Comparison of ENCODE assay signal across 13 cellular contexts in genomic region chr3:45644063-45644462, GRCh38. TPM values are rescaled to one million over a fixed set of nuclear protein-coding genes. Genes with fewer than 3 reads are reported as not detected.
DNase-seq lines count a peak whose midpoint lies in the region; ATAC-seq lines count a peak whose summit lies in the region.
"Had no signal": no experiment of that assay in that cellular context is flagged by ENCODE, and none has a peak within 500 bp of the region (broad histone marks: within the 10 kb centered on the region; RNA-seq: fewer than 3 reads in every experiment).

No MANE protein-coding gene starts in this region.

- no peaks in the 10 kb centered on the region for H3K9me3 ChIP-seq in MG63

- H3K4me3 ChIP-seq in MG63, result no peak overlapping the region
- H3K4me3 ChIP-seq: heart left ventricle had no signal

- peak; percentile 57 for DNase-seq in AG08396 (ENCODE audit: low spot score)
- DNase-seq in MG63, result peak; percentile 32
- DNase-seq in dedifferentiated amniotic fluid mesenchymal stem cell (ENCODE audit: extremely low spot score), result peak; percentile 72
- peak; percentile 47 for DNase-seq in myocyte (ENCODE audit: low read depth)
- DNase-seq in NOMO-1 treated with dmso at 0.1 percent for 144 hours (lab: John Stamatoyannopoulos, UW; ENCODE audit: unreplicated experiment), result no peak
- no peak for DNase-seq in NCI-H748 (lab: John Stamatoyannopoulos, UW; ENCODE audit: unreplicated experiment)
- no peak for DNase-seq in NK-92 treated with Interleukin-12 subunit alpha and Interleukin-12 subunit beta, amount 100 ng/mL, for 24 hours (lab: John Stamatoyannopoulos, UW)
- DNase-seq: activated CD4-positive, CD25-positive, alpha-beta regulatory T cell treated with anti-CD3 and anti-CD28 coated beads, Interleukin-2, amount 50 U/mL, for 72 hours; CD4-positive, CD25-positive, alpha-beta regulatory T cell; heart left ventricle; naive B cell; NCI-H1092 had no signal

- no peaks in the 10 kb centered on the region for H3K27me3 ChIP-seq in MG63
- H3K27me3 ChIP-seq: heart left ventricle had no signal

- ATAC-seq in HG02610 (IDR thresholded peaks at IDR 0.05; ENCODE audit: unreplicated experiment), result no peak
- ATAC-seq: heart left ventricle had no signal

- no peaks in the 10 kb centered on the region; the same call in none of the 2 replicates for H3K36me3 ChIP-seq in MG63

RNA-seq across cellular contexts. Expression of gene SACM1L, which starts 45.1 kb away (rescaled TPM):
- total RNA-seq in MG63 (2014; rRNA removed; shearing (Covaris generic); ENCODE audit: low replicate concordance), result 7.7 and 50.2 TPM in 2 replicates
- total RNA-seq in myocyte, result 18.0 and 30.3 TPM in 2 replicates
- 16.4 TPM for polyA plus RNA-seq in myocyte (2012)

RNA-seq across cellular contexts. Expression of gene LIMD1, which starts 49.5 kb away (rescaled TPM):
- total RNA-seq in MG63 (2014; rRNA removed; shearing (Covaris generic); ENCODE audit: low replicate concordance), result 6.5 and 9.3 TPM in 2 replicates
- 29.2 and 35.9 TPM in 2 replicates for total RNA-seq in myocyte
- 12.4 TPM for polyA plus RNA-seq in myocyte (2012)

Comparison
In these comparisons a context has a peak if more than half of its experiments do, and no peak if none do; other contexts are left out.
1. DNase-seq: peak in AG08396 (single experiment), MG63 (single experiment), dedifferentiated amniotic fluid mesenchymal stem cell (single experiment) and myocyte (single experiment); none in NOMO-1 treated with dmso at 0.1 percent for 144 hours (single experiment), NCI-H748 (single experiment) and NK-92 treated with Interleukin-12 subunit alpha and Interleukin-12 subunit beta, amount 100 ng/mL, for 24 hours (single experiment).